ENCODE assay signal across 22 cellular contexts in genomic region chr2:176147790-176148496, GRCh38. TPM values are rescaled to one million over a fixed set of nuclear protein-coding genes. Genes with fewer than 3 reads are reported as not detected.
DNase-seq lines count a peak whose midpoint lies in the region; ATAC-seq lines count a peak whose summit lies in the region.
"Had no signal": no experiment of that assay in that cellular context is flagged by ENCODE, and none has a peak within 500 bp of the region (broad histone marks: within the 10 kb centered on the region; RNA-seq: fewer than 3 reads in every experiment).

No MANE protein-coding gene starts in this region.

- no peaks in the 10 kb centered on the region for H3K4me1 ChIP-seq in neuronal stem cell (ENCODE audit: control insufficient read depth in 2 of 2, insufficient read depth in 1 of 2, low read depth in 1 of 2, low read length in 2 of 2)
- H3K4me1 ChIP-seq: prostate gland had no signal

- no peak overlapping the region for H3K9ac ChIP-seq in neuronal stem cell (ENCODE audit: low read depth, low read length, poor library complexity)

- no peaks in the 10 kb centered on the region for H3K79me1 ChIP-seq in neuronal stem cell (ENCODE audit: low read depth, low read length)

- H3K27me3 ChIP-seq in neuronal stem cell (ENCODE audit: control insufficient read depth in 3 of 3, insufficient read depth in 3 of 3, low read depth in 1 of 3, low read length in 3 of 3) = peaks cover 54 to 97% (median 95%) of the 10 kb centered on the region in 3 experiments

- no peak overlapping the region for H2AFZ ChIP-seq in neuronal stem cell (ENCODE audit: low read length)

- peak; percentile 59 for DNase-seq in activated effector memory CD4-positive, alpha-beta T cell treated with anti-CD3 and anti-CD28 coated beads, Interleukin-2, amount 50 U/mL, for 16 hours
- no peak for DNase-seq in activated effector memory CD4-positive, alpha-beta T cell treated with Interleukin-2 at 50 U/mL for 16 hours
- peak; percentile 64 for DNase-seq in glomerular visceral epithelial cell (ENCODE audit: extremely low spot score)
- DNase-seq in neuronal stem cell (ENCODE audit: low spot score) = no peak
- no peak for DNase-seq in hypothalamus (lab: John Stamatoyannopoulos, UW)
- no peak for DNase-seq in NCI-H2227 treated with DMSO at 0.1 percent for 48 hours (lab: John Stamatoyannopoulos, UW)
- DNase-seq: activated CD4-positive, alpha-beta T cell treated with anti-CD3 and anti-CD28 coated beads for 36 hours; activated CD8-positive, alpha-beta T cell treated with anti-CD3 and anti-CD28 coated beads, Interleukin-2, amount 10 ng/mL, durations not matched to agents 7 days and 5 days; activated naive CD4-positive, alpha-beta T cell treated with Interleukin-2 at 50 U/mL for 16 hours; activated T-cell treated with anti-CD3 and anti-CD28 coated beads, Interleukin-2, amount 50 U/mL, for 48 hours; body of pancreas; DMS153; NCI-H1105; NCI-H2081; NCI-H446 treated with DMSO at 0.1 percent for 48 hours; stimulated activated naive CD4-positive, alpha-beta T cell treated with Interleukin-2 at 50 U/mL for 16 hours had no signal

- no peak overlapping the region for H3K4ac ChIP-seq in neuronal stem cell (ENCODE audit: low read length)

- no peak overlapping the region for H3K27ac ChIP-seq in neuronal stem cell (replicated peaks; ENCODE audit: low read length)
- H3K27ac ChIP-seq: body of pancreas, neutrophil, prostate gland had no signal

- H3K4me3 ChIP-seq in neuronal stem cell (ENCODE audit: low read length in 2 of 2) = no peak overlapping the region
- H3K4me3 ChIP-seq: body of pancreas, prostate gland had no signal

- no peak overlapping the region for H2AK5ac ChIP-seq in neuronal stem cell (ENCODE audit: low read depth, low read length)

- no peak overlapping the region for H2BK15ac ChIP-seq in neuronal stem cell (ENCODE audit: low read length)

- ATAC-seq in HG03108 (IDR thresholded peaks at IDR 0.05; ENCODE audit: unreplicated experiment) (no peak), HG03097 (IDR thresholded peaks at IDR 0.05; ENCODE audit: low FRiP score, unreplicated experiment) (no peak)
- ATAC-seq: activated CD4-positive, alpha-beta T cell treated with anti-CD3 and anti-CD28 coated beads for 36 hours; activated CD8-positive, alpha-beta T cell treated with anti-CD3 and anti-CD28 coated beads, Interleukin-2, amount 10 ng/mL, durations not matched to agents 7 days and 5 days; body of pancreas; left colon had no signal

- WGBS in neuronal stem cell (ENCODE audit: extremely low coverage in 2 of 2, insufficient read length in 2 of 2, insufficient replicate concordance in 1 of 2), 2 donors = no CpG with 5 or more reads among the region's 33 CpGs

- H4K8ac ChIP-seq in neuronal stem cell (ENCODE audit: low read depth, low read length) = no peak overlapping the region

- H3K4me2 ChIP-seq in neuronal stem cell (ENCODE audit: insufficient read depth, low read length, poor library complexity, severe bottlenecking) = no peak overlapping the region

- no peak overlapping the region for H3K18ac ChIP-seq in neuronal stem cell (ENCODE audit: low read length)

- H3K14ac ChIP-seq in neuronal stem cell (ENCODE audit: low read length) = no peak overlapping the region

- H2BK12ac ChIP-seq in neuronal stem cell (ENCODE audit: low read length) = no peak overlapping the region

- no peaks in the 10 kb centered on the region for H3K36me3 ChIP-seq in neuronal stem cell (replicated peaks in 1 of 2; ENCODE audit: control insufficient read depth in 2 of 2, insufficient read depth in 2 of 2, low read length in 2 of 2)
- H3K36me3 ChIP-seq: neutrophil, prostate gland had no signal

- H3K23ac ChIP-seq in neuronal stem cell (ENCODE audit: low read depth, low read length, poor library complexity) = no peak overlapping the region

- no peak overlapping the region for H4K91ac ChIP-seq in neuronal stem cell (ENCODE audit: low read depth, low read length, poor library complexity)

- peak overlapping the region; percentile 13 for H2BK5ac ChIP-seq in neuronal stem cell (ENCODE audit: low read length)

- no peak overlapping the region for H2BK120ac ChIP-seq in neuronal stem cell (ENCODE audit: low read depth, low read length)

- peaks cover 0 to 9% of the 10 kb centered on the region in 2 donors for H3K9me3 ChIP-seq in neuronal stem cell (replicated peaks in 1 of 2; ENCODE audit: control insufficient read depth in 2 of 2, insufficient read depth in 1 of 2, low read depth in 1 of 2, low read length in 2 of 2)
- H3K9me3 ChIP-seq: body of pancreas, neutrophil, prostate gland had no signal

RNA-seq across cellular contexts. Expression of gene HOXD4, which starts 3.4 kb away (rescaled TPM):
- polyA plus RNA-seq in neuronal stem cell (2013, experiment 1 of 2) = not detected
- not detected for polyA plus RNA-seq in neuronal stem cell (2013, experiment 2 of 2)

RNA-seq across cellular contexts. Expression of gene HOXD3, which starts 9.2 kb away (rescaled TPM):
- polyA plus RNA-seq in neuronal stem cell (2013, experiment 1 of 2) = not detected
- not detected for polyA plus RNA-seq in neuronal stem cell (2013, experiment 2 of 2)
- polyA plus RNA-seq: BJ had no signal

RNA-seq across cellular contexts. Expression of gene HOXD8, which starts 18.4 kb away (rescaled TPM):
- not detected for polyA plus RNA-seq in neuronal stem cell (2013, experiment 1 of 2)
- polyA plus RNA-seq in neuronal stem cell (2013, experiment 2 of 2) = not detected

RNA-seq across cellular contexts. Expression of gene HOXD9, which starts 25.4 kb away (rescaled TPM):
- not detected for polyA plus RNA-seq in neuronal stem cell (2013, experiment 1 of 2)
- polyA plus RNA-seq in neuronal stem cell (2013, experiment 2 of 2) = not detected

RNA-seq across cellular contexts. Expression of gene HOXD10, which starts 31.4 kb away (rescaled TPM):
- polyA plus RNA-seq in neuronal stem cell (2013, experiment 1 of 2) = not detected
- not detected for polyA plus RNA-seq in neuronal stem cell (2013, experiment 2 of 2)

Comparison
In these comparisons a context has a peak if more than half of its experiments do, and no peak if none do; other contexts are left out.
1. DNase-seq: peak in activated effector memory CD4-positive, alpha-beta T cell treated with anti-CD3 and anti-CD28 coated beads, Interleukin-2, amount 50 U/mL, for 16 hours (single experiment) and glomerular visceral epithelial cell (single experiment); none in activated effector memory CD4-positive, alpha-beta T cell treated with Interleukin-2 at 50 U/mL for 16 hours (single experiment), neuronal stem cell (single experiment), hypothalamus (0 of 51) and NCI-H2227 treated with DMSO at 0.1 percent for 48 hours (single experiment).